ENCODE assay signal across 1 cellular context in genomic region chrX:122238801-122239200, GRCh38.
TF ChIP-seq lines count a peak whose summit lies in the region.

No MANE protein-coding gene starts in this region.

TF ChIP-seq in H1, 55 proteins besides CTCF, POLR2A, EP300 and RAD21 (continued from another document):
- TF ChIP-seq CHD7 (IDR thresholded peaks at IDR 0.05; ENCODE audit: insufficient replicate concordance, low read length), result no peak
- no peak for TF ChIP-seq PHF8 (conservative IDR thresholded peaks at IDR 0.05; ENCODE audit: low read depth, low read length)
- TF ChIP-seq TBP (IDR thresholded peaks at IDR 0.05; ENCODE audit: low read depth, low read length), result no peak
- no peak for TF ChIP-seq HDAC2 (IDR thresholded peaks at IDR 0.05; ENCODE audit: borderline replicate concordance in 1 of 2, low read depth in 2 of 2, low read length in 2 of 2)
